Comparison of ENCODE assay signal across 16 cellular contexts in genomic region chr4:83413676-83414075, GRCh38.
"Had no signal": no experiment of that assay in that cellular context is flagged by ENCODE, and none has a peak within 500 bp of the region (broad histone marks: within the 10 kb centered on the region; RNA-seq: fewer than 3 reads in every experiment).

No MANE protein-coding gene starts in this region.

- H3K27ac ChIP-seq: esophagus muscularis mucosa, heart right ventricle, ovary, transverse colon, VCaP had no signal

- H3K4me1 Mint-ChIP-seq: activated naive CD8-positive, alpha-beta T cell treated with anti-CD3 and anti-CD28 coated beads, Interleukin-2, amount 10 ng/mL, durations not matched to agents 7 days and 5 days; neural crest cell had no signal

- H3K4me1 ChIP-seq: esophagus muscularis mucosa, heart right ventricle, transverse colon had no signal

- H3K27me3 Mint-ChIP-seq: activated CD4-positive, alpha-beta memory T cell treated with anti-CD3 and anti-CD28 coated beads for 36 hours; activated naive CD8-positive, alpha-beta T cell treated with anti-CD3 and anti-CD28 coated beads, Interleukin-2, amount 10 ng/mL, durations not matched to agents 7 days and 5 days; T-cell had no signal

- H3K36me3 ChIP-seq: ovary had no signal

- H3K9me3 ChIP-seq: esophagus muscularis mucosa, heart right ventricle, ovary, transverse colon had no signal

- DNase-seq: activated CD4-positive, alpha-beta memory T cell treated with anti-CD3 and anti-CD28 coated beads for 36 hours; activated gamma-delta T cell; activated naive CD8-positive, alpha-beta T cell treated with anti-CD3 and anti-CD28 coated beads, Interleukin-2, amount 10 ng/mL, durations not matched to agents 7 days and 5 days; activated T-cell treated with anti-CD3 and anti-CD28 coated beads, Interleukin-2, amount 50 U/mL, for 4 hours; aorta; heart right ventricle; left ventricle myocardium superior; ovary; stimulated activated CD4-positive, alpha-beta T cell treated with anti-CD3 and anti-CD28 coated beads, Interleukin-4, amount 100 ng/mL, for 1 hour; stimulated activated CD8-positive, alpha-beta memory T cell treated with anti-CD3 and anti-CD28 coated beads, Interleukin-4, amount 100 ng/mL, for 48 hours; T-cell; T1000; transverse colon had no signal

- H3K27ac Mint-ChIP-seq: activated CD4-positive, alpha-beta memory T cell treated with anti-CD3 and anti-CD28 coated beads for 36 hours; activated naive CD8-positive, alpha-beta T cell treated with anti-CD3 and anti-CD28 coated beads, Interleukin-2, amount 10 ng/mL, durations not matched to agents 7 days and 5 days; T-cell had no signal

- H3K9me3 Mint-ChIP-seq: activated CD4-positive, alpha-beta memory T cell treated with anti-CD3 and anti-CD28 coated beads for 36 hours; activated naive CD8-positive, alpha-beta T cell treated with anti-CD3 and anti-CD28 coated beads, Interleukin-2, amount 10 ng/mL, durations not matched to agents 7 days and 5 days; activated T-cell treated with anti-CD3 and anti-CD28 coated beads, Interleukin-2, amount 50 U/mL, for 4 hours; neural crest cell; T-cell had no signal

- H3K27me3 ChIP-seq: esophagus muscularis mucosa, heart right ventricle, ovary, transverse colon had no signal

- H3K4me3 Mint-ChIP-seq: activated CD4-positive, alpha-beta memory T cell treated with anti-CD3 and anti-CD28 coated beads for 36 hours; activated naive CD8-positive, alpha-beta T cell treated with anti-CD3 and anti-CD28 coated beads, Interleukin-2, amount 10 ng/mL, durations not matched to agents 7 days and 5 days; activated T-cell treated with anti-CD3 and anti-CD28 coated beads, Interleukin-2, amount 50 U/mL, for 4 hours; neural crest cell; T-cell had no signal

- ATAC-seq: activated T-cell treated with anti-CD3 and anti-CD28 coated beads, Interleukin-2, amount 50 U/mL, for 4 hours; heart right ventricle; left ventricle myocardium superior; T-cell had no signal

- H3K4me3 ChIP-seq: esophagus muscularis mucosa, heart right ventricle, ovary, transverse colon had no signal
